In the genomic region with DNA sequence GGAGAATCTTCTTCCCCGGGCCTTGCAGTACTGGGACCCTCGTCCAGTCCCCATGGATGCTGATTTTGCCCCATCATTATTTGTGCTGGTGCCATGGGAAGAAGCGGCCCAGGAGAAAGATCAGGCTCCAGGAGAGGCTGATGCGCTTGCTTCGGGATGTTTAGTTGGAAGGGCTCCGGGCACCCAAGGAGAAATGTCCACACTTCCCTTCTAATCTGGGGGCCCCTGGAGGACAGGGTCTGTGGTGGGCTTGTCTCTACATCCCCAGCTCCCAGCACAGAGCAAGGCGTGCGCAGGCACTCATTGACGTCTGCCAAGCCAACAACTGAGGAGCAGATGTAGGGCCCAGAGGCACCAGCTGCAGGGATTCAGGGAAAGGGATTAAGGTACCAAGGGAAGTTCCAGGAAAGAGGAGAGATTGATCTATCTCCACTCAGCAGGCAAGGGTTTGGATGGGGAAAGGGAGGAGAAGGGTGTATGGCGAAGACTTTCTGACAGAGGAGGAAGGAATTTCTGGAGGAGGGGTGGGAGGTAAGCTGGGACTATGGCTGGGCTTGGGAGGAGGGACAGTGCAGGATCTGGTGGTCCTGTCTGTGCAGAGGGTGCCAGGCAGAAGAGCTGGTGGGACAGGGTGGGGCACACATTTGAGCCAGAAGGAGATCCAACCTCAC, we compare ENCODE assay signal across 25 cellular contexts. TPM values are rescaled to one million over a fixed set of nuclear protein-coding genes. Genes with fewer than 3 reads are reported as not detected.
DNase-seq lines count a peak whose midpoint lies in the region; ATAC-seq and TF ChIP-seq lines count a peak whose summit lies in the region.
"Had no signal": no experiment of that assay in that cellular context is flagged by ENCODE, and none has a peak within 500 bp of the region (broad histone marks: within the 10 kb centered on the region; RNA-seq: fewer than 3 reads in every experiment).

No MANE protein-coding gene starts in this region.

- no peak overlapping the region for H3K4me3 ChIP-seq in right atrium auricular region
- H3K4me3 ChIP-seq: BLaER1 treated with 17β-estradiol and CSF1 and Interleukin-3, amounts not matched to agents 10 nM and 100 nM; SK-N-MC had no signal

- TF ChIP-seq CTCF in type B pancreatic cell (conservative IDR thresholded peaks at IDR 0.05): no peak
- TF ChIP-seq CTCF in right atrium auricular region (IDR thresholded peaks at IDR 0.05): no peak

- DNase-seq in activated naive CD8-positive, alpha-beta T cell treated with anti-CD3 and anti-CD28 coated beads, Interleukin-2, amount 50 U/mL, for 24 hours: no peak
- DNase-seq in activated CD8-positive, alpha-beta memory T cell treated with anti-CD3 and anti-CD28 coated beads, Interleukin-2, amount 10 ng/mL, durations not matched to agents 7 days and 5 days: peak; percentile 15
- no peak for DNase-seq in immature natural killer cell
- no peak for DNase-seq in type B pancreatic cell (ENCODE audit: extremely low spot score, unreplicated experiment)
- no peak for DNase-seq in SIG-M5 (lab: John Stamatoyannopoulos, UW)
- DNase-seq in right atrium auricular region (ENCODE audit: low spot score): no peak
- DNase-seq: activated B cell treated with CpG ODN at 0.5 μM for 24 hours; activated CD4-positive, alpha-beta T cell treated with anti-CD3 and anti-CD28 coated beads, Interleukin-2, amount 50 U/mL, for 48 hours; activated naive CD4-positive, alpha-beta T cell treated with anti-CD3 and anti-CD28 coated beads for 36 hours; aorta; foreskin fibroblast; NCI-H1417 treated with DMSO at 0.1 percent for 48 hours; stimulated activated CD4-positive, alpha-beta T cell treated with anti-CD3 and anti-CD28 coated beads, Interleukin-4, amount 100 ng/mL, for 4 hours; T-helper 9 cell; trophoblast cell had no signal

- no peak for ATAC-seq in activated naive CD8-positive, alpha-beta T cell treated with anti-CD3 and anti-CD28 coated beads, Interleukin-2, amount 50 U/mL, for 24 hours
- no peak for ATAC-seq in activated CD8-positive, alpha-beta memory T cell treated with anti-CD3 and anti-CD28 coated beads, Interleukin-2, amount 10 ng/mL, durations not matched to agents 7 days and 5 days
- no peak for ATAC-seq in GM18498 (IDR thresholded peaks at IDR 0.05; ENCODE audit: unreplicated experiment)

- peaks cover 0 to 14% of the 10 kb centered on the region in 2 donors for H3K27me3 ChIP-seq in right atrium auricular region

- no peaks in the 10 kb centered on the region for H3K9me3 Mint-ChIP-seq in activated naive CD8-positive, alpha-beta T cell (ENCODE audit: low read depth)
- no peaks in the 10 kb centered on the region for H3K9me3 Mint-ChIP-seq in activated naive CD8-positive, alpha-beta T cell treated with anti-CD3 and anti-CD28 coated beads, Interleukin-2, amount 50 U/mL, for 24 hours
- H3K9me3 Mint-ChIP-seq in activated CD8-positive, alpha-beta memory T cell treated with anti-CD3 and anti-CD28 coated beads, Interleukin-2, amount 10 ng/mL, durations not matched to agents 7 days and 5 days (ENCODE audit: low read depth): no peaks in the 10 kb centered on the region
- H3K9me3 Mint-ChIP-seq in immature natural killer cell (peaks cover 0 to 2% (median 0%) of the 10 kb centered on the region in 6 donors), type B pancreatic cell (no peaks in the 10 kb centered on the region)
- H3K9me3 Mint-ChIP-seq: activated B cell treated with CpG ODN at 0.5 μM for 24 hours; activated naive CD4-positive, alpha-beta T cell treated with anti-CD3 and anti-CD28 coated beads for 36 hours had no signal

- H3K27me3 Mint-ChIP-seq in activated naive CD8-positive, alpha-beta T cell: peaks cover 22% of the 10 kb centered on the region
- peaks cover 48% of the 10 kb centered on the region for H3K27me3 Mint-ChIP-seq in activated naive CD8-positive, alpha-beta T cell treated with anti-CD3 and anti-CD28 coated beads, Interleukin-2, amount 50 U/mL, for 24 hours
- peaks cover 47% of the 10 kb centered on the region for H3K27me3 Mint-ChIP-seq in activated CD8-positive, alpha-beta memory T cell treated with anti-CD3 and anti-CD28 coated beads, Interleukin-2, amount 10 ng/mL, durations not matched to agents 7 days and 5 days
- peaks cover 15 to 21% (median 18%) of the 10 kb centered on the region in 3 donors for H3K27me3 Mint-ChIP-seq in immature natural killer cell (ENCODE audit: low read depth in 3 of 3)
- H3K27me3 Mint-ChIP-seq in type B pancreatic cell: peaks cover 63% of the 10 kb centered on the region

- H3K27ac ChIP-seq in right atrium auricular region: no peak overlapping the region
- H3K27ac ChIP-seq: BLaER1 treated with 17β-estradiol and CSF1 and Interleukin-3, amounts not matched to agents 10 nM and 100 nM; SK-N-MC had no signal

- CTCF ChIA-PET in activated CD8-positive, alpha-beta memory T cell treated with anti-CD3 and anti-CD28 coated beads, Interleukin-2, amount 10 ng/mL, durations not matched to agents 7 days and 5 days (lab: Charles Lee): interaction anchor here (1.2 kb wide), 1 partner anchor 64 kb away, joined by 3 read pairs; no protein-coding TSS in a partner anchor

- peaks cover 16% of the 10 kb centered on the region for H3K4me1 Mint-ChIP-seq in activated naive CD8-positive, alpha-beta T cell (ENCODE audit: low read depth)
- peaks cover 15% of the 10 kb centered on the region for H3K4me1 Mint-ChIP-seq in activated naive CD8-positive, alpha-beta T cell treated with anti-CD3 and anti-CD28 coated beads, Interleukin-2, amount 50 U/mL, for 24 hours
- peaks cover 6% of the 10 kb centered on the region for H3K4me1 Mint-ChIP-seq in activated CD8-positive, alpha-beta memory T cell treated with anti-CD3 and anti-CD28 coated beads, Interleukin-2, amount 10 ng/mL, durations not matched to agents 7 days and 5 days
- H3K4me1 Mint-ChIP-seq in immature natural killer cell: peaks cover 16 to 20% of the 10 kb centered on the region in 2 donors
- H3K4me1 Mint-ChIP-seq in type B pancreatic cell (ENCODE audit: unreplicated experiment): peaks cover 8% of the 10 kb centered on the region

- H3K36me3 Mint-ChIP-seq in activated naive CD8-positive, alpha-beta T cell: peaks cover 2% of the 10 kb centered on the region
- H3K36me3 Mint-ChIP-seq in activated naive CD8-positive, alpha-beta T cell treated with anti-CD3 and anti-CD28 coated beads, Interleukin-2, amount 50 U/mL, for 24 hours (ENCODE audit: low read depth): no peaks in the 10 kb centered on the region
- H3K36me3 Mint-ChIP-seq in activated CD8-positive, alpha-beta memory T cell treated with anti-CD3 and anti-CD28 coated beads, Interleukin-2, amount 10 ng/mL, durations not matched to agents 7 days and 5 days: no peaks in the 10 kb centered on the region
- peaks cover 0 to 4% (median 0%) of the 10 kb centered on the region in 3 donors for H3K36me3 Mint-ChIP-seq in immature natural killer cell
- no peaks in the 10 kb centered on the region for H3K36me3 Mint-ChIP-seq in type B pancreatic cell

- H3K4me1 ChIP-seq in right atrium auricular region: peaks cover 0 to 7% of the 10 kb centered on the region in 2 donors

- H3K36me3 ChIP-seq in right atrium auricular region: no peaks in the 10 kb centered on the region
- H3K36me3 ChIP-seq: BLaER1 treated with 17β-estradiol and CSF1 and Interleukin-3, amounts not matched to agents 10 nM and 100 nM had no signal

- no peaks in the 10 kb centered on the region for H3K9me3 ChIP-seq in right atrium auricular region

- no peak overlapping the region for H3K27ac Mint-ChIP-seq in activated naive CD8-positive, alpha-beta T cell
- no peak overlapping the region for H3K27ac Mint-ChIP-seq in activated naive CD8-positive, alpha-beta T cell treated with anti-CD3 and anti-CD28 coated beads, Interleukin-2, amount 50 U/mL, for 24 hours
- H3K27ac Mint-ChIP-seq in activated CD8-positive, alpha-beta memory T cell treated with anti-CD3 and anti-CD28 coated beads, Interleukin-2, amount 10 ng/mL, durations not matched to agents 7 days and 5 days: no peak overlapping the region
- no peak overlapping the region for H3K27ac Mint-ChIP-seq in immature natural killer cell
- peak overlapping the region; percentile 1 for H3K27ac Mint-ChIP-seq in type B pancreatic cell
- H3K27ac Mint-ChIP-seq: activated B cell treated with CpG ODN at 0.5 μM for 24 hours; activated naive CD4-positive, alpha-beta T cell treated with anti-CD3 and anti-CD28 coated beads for 36 hours had no signal

- H3K4me3 Mint-ChIP-seq in activated naive CD8-positive, alpha-beta T cell: peak overlapping the region; percentile 87
- no peak overlapping the region for H3K4me3 Mint-ChIP-seq in activated naive CD8-positive, alpha-beta T cell treated with anti-CD3 and anti-CD28 coated beads, Interleukin-2, amount 50 U/mL, for 24 hours
- no peak overlapping the region for H3K4me3 Mint-ChIP-seq in activated CD8-positive, alpha-beta memory T cell treated with anti-CD3 and anti-CD28 coated beads, Interleukin-2, amount 10 ng/mL, durations not matched to agents 7 days and 5 days
- H3K4me3 Mint-ChIP-seq in immature natural killer cell (peak overlapping the region; percentile 74 to 86 (median 80)), type B pancreatic cell (peak overlapping the region; percentile 77)

RNA-seq across cellular contexts. Expression of gene LEP, which starts 38.7 kb away (rescaled TPM):
- total RNA-seq in activated CD8-positive, alpha-beta memory T cell treated with anti-CD3 and anti-CD28 coated beads, Interleukin-2, amount 10 ng/mL, durations not matched to agents 7 days and 5 days: not detected
- not detected for polyA plus RNA-seq in immature natural killer cell
- total RNA-seq in type B pancreatic cell (ENCODE audit: low replicate concordance): not detected in 2 replicates
- total RNA-seq in right atrium auricular region: 1 to 10 TPM in 1 of 2 donors, under 1 TPM in 1; 0.22 to 2.2 TPM
- total RNA-seq: activated B cell treated with CpG ODN at 0.5 μM for 24 hours; activated naive CD4-positive, alpha-beta T cell treated with anti-CD3 and anti-CD28 coated beads for 36 hours; Daoy; dermis microvascular lymphatic vessel endothelial cell; epithelial cell of proximal tubule; mucosa of gallbladder; NCI-H460; renal cortical epithelial cell had no signal

Comparison
In these comparisons a context has a peak if more than half of its experiments do, and no peak if none do; other contexts are left out.
1. H3K4me3 Mint-ChIP-seq: peak in activated naive CD8-positive, alpha-beta T cell (single experiment), immature natural killer cell (5 of 5) and type B pancreatic cell (single experiment); none in activated naive CD8-positive, alpha-beta T cell treated with anti-CD3 and anti-CD28 coated beads, Interleukin-2, amount 50 U/mL, for 24 hours (single experiment) and activated CD8-positive, alpha-beta memory T cell treated with anti-CD3 and anti-CD28 coated beads, Interleukin-2, amount 10 ng/mL, durations not matched to agents 7 days and 5 days (single experiment).